In the genomic region with DNA sequence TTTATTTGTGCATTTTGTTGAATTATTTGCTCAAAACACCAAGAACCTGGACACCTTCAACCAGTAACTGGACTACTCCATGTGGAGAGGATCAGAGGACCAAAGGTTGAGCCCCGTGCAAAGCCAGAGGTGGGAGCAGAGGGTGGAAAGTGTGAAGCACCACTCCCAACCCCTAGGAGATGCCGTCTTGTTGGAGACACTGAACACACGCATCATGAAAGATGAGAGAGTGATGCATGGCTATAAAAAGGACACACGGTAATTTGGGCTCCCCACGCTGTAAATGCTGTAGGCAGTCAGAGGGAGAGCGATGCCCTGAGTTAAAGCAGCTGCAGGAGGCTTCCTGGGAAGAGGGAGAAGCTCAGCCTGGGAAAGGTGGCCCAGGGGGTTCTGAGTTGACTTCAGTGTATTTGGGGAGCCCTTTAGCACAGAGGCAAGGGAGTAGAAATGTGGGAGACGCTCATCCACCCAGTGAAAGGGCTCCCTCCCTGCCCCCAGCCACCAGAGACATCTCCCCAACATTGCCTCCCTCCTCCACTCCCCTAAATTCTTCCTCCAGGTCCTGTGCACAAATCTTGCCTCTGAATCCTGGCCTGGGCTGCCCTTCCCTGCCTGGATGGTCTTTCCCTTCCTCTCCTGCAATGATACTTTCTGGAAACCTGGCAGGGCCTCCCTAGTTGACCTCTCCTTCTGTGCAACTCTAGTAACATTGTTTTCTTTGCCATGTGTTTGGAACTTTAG, we compare ENCODE assay signal across 26 cellular contexts. TPM values are rescaled to one million over a fixed set of nuclear protein-coding genes. Genes with fewer than 3 reads are reported as not detected.
"Had no signal": no experiment of that assay in that cellular context is flagged by ENCODE, and none has a peak within 500 bp of the region (broad histone marks: within the 10 kb centered on the region; RNA-seq: fewer than 3 reads in every experiment).

No MANE protein-coding gene starts in this region.

- DNase-seq: cortex of kidney; effector memory CD4-positive, alpha-beta T cell; heart left ventricle; hippocampal formation; left colon; mesendoderm; mucosa of descending colon; naive thymus-derived CD8-positive, alpha-beta T cell; nucleus accumbens; spleen; stimulated activated CD4-positive, alpha-beta T cell treated with anti-CD3 and anti-CD28 coated beads, Interleukin-15, amount 100 ng/mL, for 24 hours; stimulated activated CD4-positive, alpha-beta T cell treated with anti-CD3 and anti-CD28 coated beads, Interleukin-1b, Interleukin-23, amount 100 ng/mL, for 48 hours; stimulated activated CD4-positive, alpha-beta T cell treated with anti-CD3 and anti-CD28 coated beads, Interleukin-4, amount 100 ng/mL, for 24 hours; trophoblast cell had no signal

- H3K4me3 ChIP-seq: dorsolateral prefrontal cortex, heart left ventricle, mucosa of descending colon, spleen had no signal

- ATAC-seq: esophagus mucosa; heart left ventricle; left colon; mucosa of descending colon; naive thymus-derived CD8-positive, alpha-beta T cell; sciatic nerve; stimulated activated memory B cell treated with anti-CD40 and anti-IgM and Interleukin-4, amounts not matched to agents 10 μg/mL and 1 μg/mL and 100 μg/mL, for 72 hours had no signal

- H3K9me3 ChIP-seq: heart left ventricle, mucosa of descending colon had no signal

- H3K27ac ChIP-seq: heart left ventricle, spleen had no signal

- H3K27ac Mint-ChIP-seq: naive thymus-derived CD8-positive, alpha-beta T cell; stimulated activated memory B cell treated with anti-CD40 and anti-IgM and Interleukin-4, amounts not matched to agents 10 μg/mL and 1 μg/mL and 100 μg/mL, for 72 hours; stimulated activated naive CD8-positive, alpha-beta T cell treated with anti-CD3 and anti-CD28 coated beads, Interleukin-15, Interleukin-2, amounts not matched to agents 100 ng/mL and 50 ng/mL, for 24 hours had no signal

- H3K4me1 ChIP-seq: spleen had no signal

- H3K4me1 Mint-ChIP-seq: stimulated activated memory B cell treated with anti-CD40 and anti-IgM and Interleukin-4, amounts not matched to agents 10 μg/mL and 1 μg/mL and 100 μg/mL, for 72 hours had no signal

- H3K9me3 Mint-ChIP-seq: stimulated activated memory B cell treated with anti-CD40 and anti-IgM and Interleukin-4, amounts not matched to agents 10 μg/mL and 1 μg/mL and 100 μg/mL, for 72 hours; stimulated activated naive CD8-positive, alpha-beta T cell treated with anti-CD3 and anti-CD28 coated beads, Interleukin-15, Interleukin-2, amounts not matched to agents 100 ng/mL and 50 ng/mL, for 24 hours had no signal

- H3K36me3 ChIP-seq: heart left ventricle, spleen had no signal

- H3K4me3 Mint-ChIP-seq: naive thymus-derived CD8-positive, alpha-beta T cell; stimulated activated memory B cell treated with anti-CD40 and anti-IgM and Interleukin-4, amounts not matched to agents 10 μg/mL and 1 μg/mL and 100 μg/mL, for 72 hours; stimulated activated naive CD8-positive, alpha-beta T cell treated with anti-CD3 and anti-CD28 coated beads, Interleukin-15, Interleukin-2, amounts not matched to agents 100 ng/mL and 50 ng/mL, for 24 hours had no signal

- H3K27me3 ChIP-seq: heart left ventricle had no signal

- H3K36me3 Mint-ChIP-seq: naive thymus-derived CD8-positive, alpha-beta T cell; stimulated activated memory B cell treated with anti-CD40 and anti-IgM and Interleukin-4, amounts not matched to agents 10 μg/mL and 1 μg/mL and 100 μg/mL, for 72 hours had no signal

RNA-seq across cellular contexts. Expression of gene IYD, which starts 55.8 kb away (rescaled TPM):
- total RNA-seq: esophagus mucosa; fibroblast of lung; frontal cortex; glomerular endothelial cell; kidney epithelial cell; naive thymus-derived CD8-positive, alpha-beta T cell; sciatic nerve; skeletal muscle tissue; spleen; temporal lobe had no signal
- polyA plus RNA-seq: fibroblast of lung; heart left ventricle; naive thymus-derived CD8-positive, alpha-beta T cell; neural cell; spleen had no signal
